ENCODE assay signal across 8 cellular contexts in the genomic region with DNA sequence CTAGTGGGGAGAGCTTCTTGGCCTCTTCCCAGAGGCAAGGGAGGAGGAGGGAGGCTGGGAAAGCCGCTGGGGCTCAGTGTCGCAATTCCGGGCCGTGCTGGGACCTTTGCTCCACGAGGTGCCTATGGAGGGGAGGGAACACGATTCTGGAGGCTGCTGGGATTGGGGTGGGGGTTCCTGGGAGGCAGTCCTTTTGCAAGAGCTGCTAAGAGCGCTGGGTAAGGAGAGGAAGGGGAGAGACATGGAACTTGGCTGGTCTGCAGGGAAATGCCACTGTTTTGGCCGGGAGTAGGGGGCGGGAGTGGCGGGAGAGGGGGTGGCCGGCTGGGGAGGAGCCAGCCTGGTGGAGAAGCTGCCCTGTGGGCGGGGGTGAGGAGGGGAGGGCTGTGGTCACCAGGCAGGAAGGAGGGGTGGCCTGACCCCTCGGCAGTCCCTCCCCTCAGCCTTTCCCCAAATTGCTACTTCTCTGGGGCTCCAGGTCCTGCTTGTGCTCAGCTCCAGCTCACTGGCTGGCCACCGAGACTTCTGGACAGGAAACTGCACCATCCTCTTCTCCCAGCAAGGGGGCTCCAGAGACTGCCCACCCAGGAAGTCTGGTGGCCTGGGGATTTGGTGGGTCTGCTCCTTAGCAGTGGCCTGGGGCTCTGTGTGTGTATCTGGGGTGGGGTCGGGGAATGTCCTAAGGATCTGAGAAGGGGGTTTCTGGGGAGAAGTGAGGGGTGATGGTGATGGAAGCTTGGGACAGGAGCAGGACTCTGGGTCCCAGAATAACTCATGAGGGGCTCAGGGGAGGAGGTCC. TPM values are rescaled to one million over a fixed set of nuclear protein-coding genes. Genes with fewer than 3 reads are reported as not detected.
DNase-seq lines count a peak whose midpoint lies in the region; ATAC-seq and TF ChIP-seq lines count a peak whose summit lies in the region.

A gene (plus strand): TSS at position 479 of the 799 bp plus-strand sequence. CDS start 1,221 bp downstream, outside the sequence.

- H3K27ac Mint-ChIP-seq in chondrocyte (ENCODE audit: unreplicated experiment): peak within 1 kb of the TSS; percentile 51
- H3K27ac Mint-ChIP-seq in stimulated activated naive CD8-positive, alpha-beta T cell treated with anti-CD3 and anti-CD28 coated beads, Interleukin-15, amount 100 ng/mL, for 72 hours: peak within 1 kb of the TSS in 1 of 2 donors; percentile 82

- TF ChIP-seq CTCF in GM12865 (IDR thresholded peaks at IDR 0.05; ENCODE audit: insufficient read depth, low read depth, low read length, missing control alignments) (peak; percentile 21), chondrocyte (IDR thresholded peaks at IDR 0.05) (peak; percentile 82)

- peak; percentile 55 for ATAC-seq in stimulated activated naive CD8-positive, alpha-beta T cell treated with anti-CD3 and anti-CD28 coated beads, Interleukin-15, amount 100 ng/mL, for 72 hours
- no peak for ATAC-seq in GM21619 (IDR thresholded peaks at IDR 0.05; ENCODE audit: unreplicated experiment)

- no peaks in the 10 kb centered on the region for H3K36me3 Mint-ChIP-seq in chondrocyte (ENCODE audit: low read depth)

- no peaks in the 10 kb centered on the region for H3K27me3 ChIP-seq in layer of hippocampus (ENCODE audit: control insufficient read depth, insufficient read depth, low read length)

- no peak within 1 kb of the TSS for H3K4me3 ChIP-seq in GM12865 (ENCODE audit: low read depth, low read length)

- H3K27ac ChIP-seq in layer of hippocampus (ENCODE audit: low read depth, low read length): peak within 1 kb of the TSS; percentile 46

- peak within 1 kb of the TSS; percentile 53 for H3K4me3 Mint-ChIP-seq in chondrocyte (ENCODE audit: unreplicated experiment)
- H3K4me3 Mint-ChIP-seq in stimulated activated naive CD8-positive, alpha-beta T cell treated with anti-CD3 and anti-CD28 coated beads, Interleukin-15, amount 100 ng/mL, for 72 hours: no peak within 1 kb of the TSS

- H3K27me3 Mint-ChIP-seq in chondrocyte (ENCODE audit: low read depth): no peaks in the 10 kb centered on the region
- H3K27me3 Mint-ChIP-seq in stimulated activated naive CD8-positive, alpha-beta T cell treated with anti-CD3 and anti-CD28 coated beads, Interleukin-15, amount 100 ng/mL, for 72 hours: no peaks in the 10 kb centered on the region

- DNase-seq in GM12865 (ENCODE audit: low read depth) (no peak), NOMO-1 treated with DMSO at 0.1 percent for 48 hours (lab: John Stamatoyannopoulos, UW; ENCODE audit: unreplicated experiment) (peak; percentile 36), chondrocyte (ENCODE audit: low spot score) (peak; percentile 76), NCI-H2171 (lab: John Stamatoyannopoulos, UW) (no peak), GF-D8 (lab: John Stamatoyannopoulos, UW) (no peak)
- DNase-seq in stimulated activated naive CD8-positive, alpha-beta T cell treated with anti-CD3 and anti-CD28 coated beads, Interleukin-15, amount 100 ng/mL, for 72 hours: no peak

- no peaks in the 10 kb centered on the region for H3K9me3 Mint-ChIP-seq in chondrocyte (ENCODE audit: low read depth)
- no peaks in the 10 kb centered on the region for H3K9me3 Mint-ChIP-seq in stimulated activated naive CD8-positive, alpha-beta T cell treated with anti-CD3 and anti-CD28 coated beads, Interleukin-15, amount 100 ng/mL, for 72 hours

- H3K4me1 Mint-ChIP-seq in chondrocyte (ENCODE audit: low read depth): peaks cover 31% of the 10 kb centered on the region
- H3K4me1 Mint-ChIP-seq in stimulated activated naive CD8-positive, alpha-beta T cell treated with anti-CD3 and anti-CD28 coated beads, Interleukin-15, amount 100 ng/mL, for 72 hours: peaks cover 41% of the 10 kb centered on the region

RNA-seq across cellular contexts. Expression of the gene that starts here (rescaled TPM):
- 3.2 to 7.0 TPM (median 4.8 TPM) in 3 replicates for total RNA-seq in chondrocyte

Comparison
In these comparisons a context has a peak if more than half of its experiments do, and no peak if none do; other contexts are left out.
1. DNase-seq: peak in NOMO-1 treated with DMSO at 0.1 percent for 48 hours (single experiment) and chondrocyte (single experiment); none in GM12865 (single experiment), stimulated activated naive CD8-positive, alpha-beta T cell treated with anti-CD3 and anti-CD28 coated beads, Interleukin-15, amount 100 ng/mL, for 72 hours (0 of 2), NCI-H2171 (single experiment) and GF-D8 (single experiment).